8 cellular contexts compared by ENCODE assay signal in genomic region chr4:128393111-128393704, GRCh38.
A peak's percentile ranks its signal among the peaks of the same experiment; 100 is the strongest.
DNase-seq lines count a peak whose midpoint lies in the region; ATAC-seq and TF ChIP-seq lines count a peak whose summit lies in the region.

No MANE protein-coding gene starts in this region.

- no peaks in the 10 kb centered on the region for H3K9me3 ChIP-seq in testis

- intact Hi-C loops in testis (cut with DNase I; ENCODE audit: low total_unique reads), result no loop called here

- H3K4me1 ChIP-seq in testis, result peaks cover 7% of the 10 kb centered on the region

- H3K27me3 Mint-ChIP-seq in osteocyte (ENCODE audit: unreplicated experiment), result no peaks in the 10 kb centered on the region

- H3K27ac Mint-ChIP-seq in osteocyte (ENCODE audit: unreplicated experiment), result peak overlapping the region; percentile 63

- TF ChIP-seq EP300 in Ishikawa (IDR thresholded peaks at IDR 0.05; ENCODE audit: borderline replicate concordance), result no peak

- no peak for TF ChIP-seq RAD21 in Ishikawa (IDR thresholded peaks at IDR 0.05; ENCODE audit: low read depth)

- 61 to 66% methylated on average over 6 of the region's 6 CpGs for WGBS in testis, 2 donors

- no peak overlapping the region for H3K4me3 ChIP-seq in testis

- H3K36me3 ChIP-seq in testis (ENCODE audit: low read depth, missing control alignments), result no peaks in the 10 kb centered on the region

- H3K27me3 ChIP-seq in testis, result no peaks in the 10 kb centered on the region

- no peak overlapping the region for H3K27ac ChIP-seq in testis

- H3K4me1 Mint-ChIP-seq in osteocyte (ENCODE audit: unreplicated experiment), result peaks cover 38% of the 10 kb centered on the region

- no peak for TF ChIP-seq CTCF in osteocyte (IDR thresholded peaks at IDR 0.05)
- TF ChIP-seq CTCF in testis (IDR thresholded peaks at IDR 0.05), result no peak

- H3K9me3 Mint-ChIP-seq in osteocyte (ENCODE audit: unreplicated experiment), result peaks cover 6% of the 10 kb centered on the region

- no peaks in the 10 kb centered on the region for H3K36me3 Mint-ChIP-seq in osteocyte (ENCODE audit: unreplicated experiment)

- ATAC-seq in GM18867 (IDR thresholded peaks at IDR 0.05; ENCODE audit: unreplicated experiment), result peak; percentile 88
- ATAC-seq in HG02870 (IDR thresholded peaks at IDR 0.05; ENCODE audit: unreplicated experiment), result no peak
- no peak for ATAC-seq in left lobe of liver

- no peak for TF ChIP-seq POLR2A in testis (IDR thresholded peaks at IDR 0.05)

- DNase-seq in amniotic epithelial cell (ENCODE audit: low read depth) (peak; percentile 78), osteocyte (ENCODE audit: extremely low spot score, unreplicated experiment) (no peak), testis (no peak), pons (ENCODE audit: low spot score) (no peak), left lobe of liver (ENCODE audit: low spot score) (no peak)

- no peak overlapping the region for H3K4me3 Mint-ChIP-seq in osteocyte (ENCODE audit: unreplicated experiment)

TF ChIP-seq in Ishikawa, 13 proteins besides CTCF, POLR2A, EP300 and RAD21:
- no peak for TF ChIP-seq TEAD4 (IDR thresholded peaks at IDR 0.05)
- TF ChIP-seq MAX (IDR thresholded peaks at IDR 0.05), result peak; percentile 12; the same call in 1 of the 2 replicates
